ENCODE assay signal across 1 cellular context in the genomic region with DNA sequence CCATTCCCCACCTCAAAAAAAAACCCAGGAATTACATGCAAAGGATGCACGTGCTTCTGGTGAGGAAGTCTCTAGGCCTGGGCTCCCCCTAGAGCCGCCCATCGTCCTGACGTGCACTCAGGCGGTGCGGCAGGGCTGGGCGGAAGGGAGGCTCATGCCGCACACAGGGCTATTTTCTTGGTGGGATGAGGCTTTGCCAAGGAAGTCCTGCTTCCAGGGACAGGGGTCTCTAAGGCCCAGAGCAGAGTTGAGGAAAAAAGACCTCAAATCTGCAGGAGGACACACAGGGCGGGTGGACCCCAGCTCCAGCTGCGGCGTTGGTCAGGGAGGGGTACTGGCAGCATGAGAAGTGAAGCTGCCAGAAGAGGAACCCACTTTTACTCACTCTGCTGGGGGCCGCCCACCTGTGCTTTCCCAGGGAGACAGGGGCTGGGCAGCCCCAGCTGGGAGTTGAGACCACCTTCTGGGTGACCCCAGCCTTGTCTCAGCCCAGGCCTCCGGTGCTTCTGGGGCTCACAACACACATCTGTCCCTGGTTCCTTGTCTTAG.
TF ChIP-seq lines count a peak whose summit lies in the region.

No MANE protein-coding gene starts in this region.

TF ChIP-seq in HCT116, 20 proteins besides CTCF, POLR2A, EP300 and RAD21 (continued from another document):
- TF ChIP-seq, protein P1, sequence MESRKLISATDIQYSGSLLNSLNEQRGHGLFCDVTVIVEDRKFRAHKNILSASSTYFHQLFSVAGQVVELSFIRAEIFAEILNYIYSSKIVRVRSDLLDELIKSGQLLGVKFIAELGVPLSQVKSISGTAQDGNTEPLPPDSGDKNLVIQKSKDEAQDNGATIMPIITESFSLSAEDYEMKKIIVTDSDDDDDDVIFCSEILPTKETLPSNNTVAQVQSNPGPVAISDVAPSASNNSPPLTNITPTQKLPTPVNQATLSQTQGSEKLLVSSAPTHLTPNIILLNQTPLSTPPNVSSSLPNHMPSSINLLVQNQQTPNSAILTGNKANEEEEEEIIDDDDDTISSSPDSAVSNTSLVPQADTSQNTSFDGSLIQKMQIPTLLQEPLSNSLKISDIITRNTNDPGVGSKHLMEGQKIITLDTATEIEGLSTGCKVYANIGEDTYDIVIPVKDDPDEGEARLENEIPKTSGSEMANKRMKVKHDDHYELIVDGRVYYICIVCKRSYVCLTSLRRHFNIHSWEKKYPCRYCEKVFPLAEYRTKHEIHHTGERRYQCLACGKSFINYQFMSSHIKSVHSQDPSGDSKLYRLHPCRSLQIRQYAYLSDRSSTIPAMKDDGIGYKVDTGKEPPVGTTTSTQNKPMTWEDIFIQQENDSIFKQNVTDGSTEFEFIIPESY (IDR thresholded peaks at IDR 0.05; ENCODE audit: extremely low read depth, insufficient replicate concordance, low read length), result no peak
- TF ChIP-seq ZFX (IDR thresholded peaks at IDR 0.05), result no peak
- TF ChIP-seq JUND (IDR thresholded peaks at IDR 0.05), result no peak
- no peak for TF ChIP-seq CBX3 (IDR thresholded peaks at IDR 0.05; ENCODE audit: low read depth)
- TF ChIP-seq, protein P2, sequence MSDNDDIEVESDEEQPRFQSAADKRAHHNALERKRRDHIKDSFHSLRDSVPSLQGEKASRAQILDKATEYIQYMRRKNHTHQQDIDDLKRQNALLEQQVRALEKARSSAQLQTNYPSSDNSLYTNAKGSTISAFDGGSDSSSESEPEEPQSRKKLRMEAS (IDR thresholded peaks at IDR 0.05), result no peak
- TF ChIP-seq SRF (IDR thresholded peaks at IDR 0.05; ENCODE audit: low read depth), result no peak
- TF ChIP-seq, protein P3, sequence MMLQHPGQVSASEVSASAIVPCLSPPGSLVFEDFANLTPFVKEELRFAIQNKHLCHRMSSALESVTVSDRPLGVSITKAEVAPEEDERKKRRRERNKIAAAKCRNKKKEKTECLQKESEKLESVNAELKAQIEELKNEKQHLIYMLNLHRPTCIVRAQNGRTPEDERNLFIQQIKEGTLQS (IDR thresholded peaks at IDR 0.05), result no peak
- TF ChIP-seq CEBPB (IDR thresholded peaks at IDR 0.05; ENCODE audit: low read depth), result no peak
- TF ChIP-seq POLR2AphosphoS5 (IDR thresholded peaks at IDR 0.05; ENCODE audit: low read depth, low read length), result no peak
- no peak for TF ChIP-seq FOSL1 (IDR thresholded peaks at IDR 0.05; ENCODE audit: low read depth)
- TF ChIP-seq YY1 (IDR thresholded peaks at IDR 0.05; ENCODE audit: extremely low read depth, insufficient replicate concordance, low read depth, low read length), result no peak
- no peak for TF ChIP-seq EZH2 (IDR thresholded peaks at IDR 0.05)
- no peak for TF ChIP-seq TCF7L2 (IDR thresholded peaks at IDR 0.05; ENCODE audit: borderline replicate concordance, extremely low read depth, insufficient read depth, insufficient read length)
- no peak for TF ChIP-seq ZNF274 (IDR thresholded peaks at IDR 0.05; ENCODE audit: low read depth, low read length)
- TF ChIP-seq SP1 (IDR thresholded peaks at IDR 0.05; ENCODE audit: low read depth), result no peak
- no peak for TF ChIP-seq EZH2phosphoT487 (IDR thresholded peaks at IDR 0.05; ENCODE audit: borderline replicate concordance)
- no peak for TF ChIP-seq SIN3A (IDR thresholded peaks at IDR 0.05; ENCODE audit: low read depth)
- TF ChIP-seq, protein P4, sequence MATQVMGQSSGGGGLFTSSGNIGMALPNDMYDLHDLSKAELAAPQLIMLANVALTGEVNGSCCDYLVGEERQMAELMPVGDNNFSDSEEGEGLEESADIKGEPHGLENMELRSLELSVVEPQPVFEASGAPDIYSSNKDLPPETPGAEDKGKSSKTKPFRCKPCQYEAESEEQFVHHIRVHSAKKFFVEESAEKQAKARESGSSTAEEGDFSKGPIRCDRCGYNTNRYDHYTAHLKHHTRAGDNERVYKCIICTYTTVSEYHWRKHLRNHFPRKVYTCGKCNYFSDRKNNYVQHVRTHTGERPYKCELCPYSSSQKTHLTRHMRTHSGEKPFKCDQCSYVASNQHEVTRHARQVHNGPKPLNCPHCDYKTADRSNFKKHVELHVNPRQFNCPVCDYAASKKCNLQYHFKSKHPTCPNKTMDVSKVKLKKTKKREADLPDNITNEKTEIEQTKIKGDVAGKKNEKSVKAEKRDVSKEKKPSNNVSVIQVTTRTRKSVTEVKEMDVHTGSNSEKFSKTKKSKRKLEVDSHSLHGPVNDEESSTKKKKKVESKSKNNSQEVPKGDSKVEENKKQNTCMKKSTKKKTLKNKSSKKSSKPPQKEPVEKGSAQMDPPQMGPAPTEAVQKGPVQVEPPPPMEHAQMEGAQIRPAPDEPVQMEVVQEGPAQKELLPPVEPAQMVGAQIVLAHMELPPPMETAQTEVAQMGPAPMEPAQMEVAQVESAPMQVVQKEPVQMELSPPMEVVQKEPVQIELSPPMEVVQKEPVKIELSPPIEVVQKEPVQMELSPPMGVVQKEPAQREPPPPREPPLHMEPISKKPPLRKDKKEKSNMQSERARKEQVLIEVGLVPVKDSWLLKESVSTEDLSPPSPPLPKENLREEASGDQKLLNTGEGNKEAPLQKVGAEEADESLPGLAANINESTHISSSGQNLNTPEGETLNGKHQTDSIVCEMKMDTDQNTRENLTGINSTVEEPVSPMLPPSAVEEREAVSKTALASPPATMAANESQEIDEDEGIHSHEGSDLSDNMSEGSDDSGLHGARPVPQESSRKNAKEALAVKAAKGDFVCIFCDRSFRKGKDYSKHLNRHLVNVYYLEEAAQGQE (IDR thresholded peaks at IDR 0.05; ENCODE audit: low read depth), result no peak
